Comparison of ENCODE assay signal across 14 cellular contexts in genomic region chr3:53149699-53150098, GRCh38.
"Had no signal": no experiment of that assay in that cellular context is flagged by ENCODE, and none has a peak within 500 bp of the region (broad histone marks: within the 10 kb centered on the region; RNA-seq: fewer than 3 reads in every experiment).

No MANE protein-coding gene starts in this region.

- H3K4me3 ChIP-seq: dorsolateral prefrontal cortex, left lung, sigmoid colon, tibial artery had no signal

- H3K27ac Mint-ChIP-seq: activated naive CD4-positive, alpha-beta T cell treated with anti-CD3 and anti-CD28 coated beads, Interleukin-2, amount 50 U/mL, for 72 hours; stimulated activated naive B cell treated with anti-CD40 and anti-IgM and Interleukin-4, amounts not matched to agents 10 μg/mL and 1 μg/mL and 100 μg/mL, for 72 hours; T-helper 1 cell treated with Interleukin-12 subunit alpha and Interleukin-12 subunit beta and Interleukin-4 antibody, amounts not matched to agents 30 μg/mL and 1 μg/mL, for 36 hours had no signal

- H3K27ac ChIP-seq: dorsolateral prefrontal cortex, foreskin keratinocyte, sigmoid colon, tibial artery had no signal

- H3K27me3 ChIP-seq: dorsolateral prefrontal cortex, left lung, tibial artery had no signal

- H3K36me3 ChIP-seq: left lung, sigmoid colon, tibial artery had no signal

- H3K9me3 ChIP-seq: left lung, sigmoid colon, tibial artery had no signal

- H3K4me1 Mint-ChIP-seq: naive thymus-derived CD8-positive, alpha-beta T cell; stimulated activated naive B cell treated with anti-CD40 and anti-IgM and Interleukin-4, amounts not matched to agents 10 μg/mL and 1 μg/mL and 100 μg/mL, for 72 hours had no signal

- H3K36me3 Mint-ChIP-seq: activated naive CD4-positive, alpha-beta T cell treated with anti-CD3 and anti-CD28 coated beads, Interleukin-2, amount 50 U/mL, for 72 hours; naive thymus-derived CD8-positive, alpha-beta T cell; stimulated activated naive B cell treated with anti-CD40 and anti-IgM and Interleukin-4, amounts not matched to agents 10 μg/mL and 1 μg/mL and 100 μg/mL, for 72 hours had no signal

- H3K9me3 Mint-ChIP-seq: activated naive CD4-positive, alpha-beta T cell treated with anti-CD3 and anti-CD28 coated beads, Interleukin-2, amount 50 U/mL, for 72 hours; naive thymus-derived CD8-positive, alpha-beta T cell; stimulated activated naive B cell treated with anti-CD40 and anti-IgM and Interleukin-4, amounts not matched to agents 10 μg/mL and 1 μg/mL and 100 μg/mL, for 72 hours; T-helper 1 cell treated with Interleukin-12 subunit alpha and Interleukin-12 subunit beta and Interleukin-4 antibody, amounts not matched to agents 30 μg/mL and 1 μg/mL, for 36 hours had no signal

- ATAC-seq: activated CD4-positive, CD25-positive, alpha-beta regulatory T cell treated with anti-CD3 and anti-CD28 coated beads, Interleukin-2, amount 50 U/mL, for 24 hours; activated naive CD4-positive, alpha-beta T cell treated with anti-CD3 and anti-CD28 coated beads, Interleukin-2, amount 50 U/mL, for 72 hours; foreskin keratinocyte; naive thymus-derived CD8-positive, alpha-beta T cell; stimulated activated naive B cell treated with anti-CD40 and anti-IgM and Interleukin-4, amounts not matched to agents 10 μg/mL and 1 μg/mL and 100 μg/mL, for 72 hours had no signal

- DNase-seq: activated CD4-positive, alpha-beta T cell treated with anti-CD3 and anti-CD28 coated beads, Interleukin-2, amount 50 U/mL, for 1 hour; activated gamma-delta T cell treated with Interleukin-2 at 50 U/mL for 16 hours; foreskin keratinocyte; glutamatergic neuron; hippocampal formation; naive thymus-derived CD8-positive, alpha-beta T cell; sigmoid colon; stimulated activated naive B cell treated with anti-CD40 and anti-IgM and Interleukin-4, amounts not matched to agents 10 μg/mL and 1 μg/mL and 100 μg/mL, for 72 hours had no signal

- H3K4me3 Mint-ChIP-seq: naive thymus-derived CD8-positive, alpha-beta T cell; stimulated activated naive B cell treated with anti-CD40 and anti-IgM and Interleukin-4, amounts not matched to agents 10 μg/mL and 1 μg/mL and 100 μg/mL, for 72 hours; T-helper 1 cell treated with Interleukin-12 subunit alpha and Interleukin-12 subunit beta and Interleukin-4 antibody, amounts not matched to agents 30 μg/mL and 1 μg/mL, for 36 hours had no signal

- H3K4me1 ChIP-seq: foreskin keratinocyte, sigmoid colon had no signal
